Comparison of ENCODE assay signal across 33 cellular contexts in the genomic region with DNA sequence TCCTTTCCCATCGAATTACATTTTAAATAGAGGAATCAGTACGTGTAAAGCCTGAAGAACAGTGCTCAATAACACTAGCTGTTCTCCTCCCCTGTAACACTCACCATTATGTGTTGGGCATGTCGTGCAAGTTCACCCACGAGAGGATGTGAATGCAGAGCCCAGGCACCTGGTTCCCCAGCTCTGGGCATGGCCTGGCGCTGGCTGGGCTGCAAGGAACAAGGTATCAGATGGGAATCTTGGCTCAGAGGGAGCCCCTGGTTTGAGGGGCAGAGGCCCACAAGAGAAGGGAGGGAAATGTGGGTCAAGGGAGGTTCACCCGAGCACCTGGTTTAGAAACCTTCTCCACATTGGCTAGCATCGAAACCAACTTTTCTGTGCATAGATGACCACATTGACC.
"Had no signal": no experiment of that assay in that cellular context is flagged by ENCODE, and none has a peak within 500 bp of the region (broad histone marks: within the 10 kb centered on the region; RNA-seq: fewer than 3 reads in every experiment).

No MANE protein-coding gene starts in this region.

- H3K27me3 ChIP-seq: MG63 had no signal

- H3K4me3 ChIP-seq: MG63 had no signal

- DNase-seq: Karpas-422, Kasumi-1, MG63, MM.1S, NCI-H1048, NCI-H1092, NCI-H1092 treated with DMSO at 0.1 percent for 48 hours, NCI-H1105, NCI-H1105 treated with DMSO at 0.1 percent for 48 hours, NCI-H1417, NCI-H1417 treated with DMSO at 0.1 percent for 48 hours, NCI-H1436, NCI-H1436 treated with DMSO at 0.1 percent for 48 hours, NCI-H146, NCI-H1694, NCI-H1694 treated with DMSO at 0.1 percent for 48 hours, NCI-H187, NCI-H187 treated with DMSO at 0.1 percent for 48 hours, NCI-H1930, NCI-H2029, NCI-H2029 treated with DMSO at 0.1 percent for 48 hours, NCI-H2081, NCI-H2081 treated with DMSO at 0.1 percent for 48 hours, NCI-H2107, NCI-H2171, NCI-H2171 treated with DMSO at 0.1 percent for 48 hours, NCI-H2227 treated with DMSO at 0.1 percent for 48 hours, NCI-H226, NCI-H345, NCI-H446, NCI-H446 treated with DMSO at 0.1 percent for 48 hours, NCI-H510A, NCI-H510A treated with DMSO at 0.1 percent for 48 hours had no signal

- H3K36me3 ChIP-seq: MG63 had no signal

- H3K9me3 ChIP-seq: MG63 had no signal
